ENCODE assay signal across 25 cellular contexts in the genomic region with DNA sequence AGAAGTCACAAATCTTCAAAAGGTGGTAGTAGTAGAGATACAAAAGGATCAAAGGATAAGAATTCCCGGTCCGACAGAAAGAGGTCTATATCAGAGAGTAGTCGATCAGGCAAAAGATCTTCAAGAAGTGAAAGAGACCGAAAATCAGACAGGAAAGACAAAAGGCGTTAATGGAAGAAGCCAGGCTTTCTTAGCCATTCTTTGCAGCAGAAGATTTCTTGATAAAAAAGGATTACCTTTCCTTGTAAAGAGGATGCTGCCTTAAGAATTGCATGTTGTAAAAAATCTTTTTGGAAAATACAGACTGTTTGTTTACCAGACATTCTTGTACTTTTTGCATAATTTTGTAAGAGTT.
"Had no signal": no experiment of that assay in that cellular context is flagged by ENCODE, and none has a peak within 500 bp of the region (broad histone marks: within the 10 kb centered on the region; RNA-seq: fewer than 3 reads in every experiment).

No MANE protein-coding gene starts in this region.

- ATAC-seq: gastrocnemius medialis; left cardiac atrium; stimulated activated naive B cell treated with anti-CD40 and anti-IgM and Interleukin-4, amounts not matched to agents 10 μg/mL and 1 μg/mL and 100 μg/mL, for 72 hours; T-cell had no signal

- H3K4me3 ChIP-seq: esophagus muscularis mucosa, gastrocnemius medialis, transverse colon had no signal

- H3K27ac ChIP-seq: esophagus muscularis mucosa, gastrocnemius medialis, transverse colon had no signal

- H3K27me3 ChIP-seq: esophagus muscularis mucosa, gastrocnemius medialis, transverse colon had no signal

- H3K27ac Mint-ChIP-seq: activated B cell treated with CpG ODN at 0.5 μM for 24 hours; activated naive CD4-positive, alpha-beta T cell treated with anti-CD3 and anti-CD28 coated beads for 36 hours; activated naive CD8-positive, alpha-beta T cell treated with anti-CD3 and anti-CD28 coated beads, Interleukin-2, amount 10 ng/mL, durations not matched to agents 7 days and 5 days; memory B cell; naive B cell; progenitor cell of endocrine pancreas; stimulated activated naive B cell treated with anti-CD40 and anti-IgM and Interleukin-4, amounts not matched to agents 10 μg/mL and 1 μg/mL and 100 μg/mL, for 72 hours; T-cell had no signal

- FAIRE-seq: endothelial cell of umbilical vein, islet of Langerhans, TTC549, urothelium cell line had no signal

- H3K9me3 ChIP-seq: esophagus muscularis mucosa, gastrocnemius medialis, transverse colon had no signal

- H3K27me3 Mint-ChIP-seq: activated B cell treated with CpG ODN at 0.5 μM for 24 hours; activated naive CD8-positive, alpha-beta T cell treated with anti-CD3 and anti-CD28 coated beads, Interleukin-2, amount 10 ng/mL, durations not matched to agents 7 days and 5 days; memory B cell; naive B cell; progenitor cell of endocrine pancreas; stimulated activated naive B cell treated with anti-CD40 and anti-IgM and Interleukin-4, amounts not matched to agents 10 μg/mL and 1 μg/mL and 100 μg/mL, for 72 hours; T-cell had no signal

- H3K4me3 Mint-ChIP-seq: activated B cell treated with CpG ODN at 0.5 μM for 24 hours; activated naive CD4-positive, alpha-beta T cell treated with anti-CD3 and anti-CD28 coated beads for 36 hours; activated naive CD8-positive, alpha-beta T cell treated with anti-CD3 and anti-CD28 coated beads, Interleukin-2, amount 10 ng/mL, durations not matched to agents 7 days and 5 days; memory B cell; naive B cell; stimulated activated naive B cell treated with anti-CD40 and anti-IgM and Interleukin-4, amounts not matched to agents 10 μg/mL and 1 μg/mL and 100 μg/mL, for 72 hours; T-cell had no signal

- H3K9me3 Mint-ChIP-seq: activated B cell treated with CpG ODN at 0.5 μM for 24 hours; activated naive CD4-positive, alpha-beta T cell treated with anti-CD3 and anti-CD28 coated beads for 36 hours; activated naive CD8-positive, alpha-beta T cell treated with anti-CD3 and anti-CD28 coated beads, Interleukin-2, amount 10 ng/mL, durations not matched to agents 7 days and 5 days; memory B cell; naive B cell; stimulated activated naive B cell treated with anti-CD40 and anti-IgM and Interleukin-4, amounts not matched to agents 10 μg/mL and 1 μg/mL and 100 μg/mL, for 72 hours; T-cell had no signal

- DNase-seq: activated B cell treated with CpG ODN at 0.5 μM for 24 hours; activated CD4-positive, alpha-beta T cell treated with anti-CD3 and anti-CD28 coated beads for 4 hours; activated CD4-positive, alpha-beta T cell treated with anti-CD3 and anti-CD28 coated beads, Interleukin-2, amount 50 U/mL, for 48 hours; activated naive CD4-positive, alpha-beta T cell treated with anti-CD3 and anti-CD28 coated beads for 36 hours; activated naive CD8-positive, alpha-beta T cell treated with anti-CD3 and anti-CD28 coated beads, Interleukin-2, amount 10 ng/mL, durations not matched to agents 7 days and 5 days; activated T-cell treated with anti-CD3 and anti-CD28 coated beads, Interleukin-2, amount 50 U/mL, for 48 hours; amniotic stem cell; effector memory CD4-positive, alpha-beta T cell; gastrocnemius medialis; hypothalamus; left cardiac atrium; naive B cell; retina; stimulated activated CD4-positive, alpha-beta T cell treated with anti-CD3 and anti-CD28 coated beads, Interleukin-2, amount 100 ng/mL, for 48 hours; stimulated activated CD8-positive, alpha-beta memory T cell treated with anti-CD3 and anti-CD28 coated beads, Interleukin-4, amount 100 ng/mL, for 48 hours; stimulated activated naive B cell treated with anti-CD40 and anti-IgM and Interleukin-4, amounts not matched to agents 10 μg/mL and 1 μg/mL and 100 μg/mL, for 72 hours; T-cell; transverse colon had no signal
